ENCODE assay signal across 8 cellular contexts in genomic region chr11:134124660-134125451, GRCh38.
DNase-seq lines count a peak whose midpoint lies in the region; ATAC-seq lines count a peak whose summit lies in the region.

No MANE protein-coding gene starts in this region.

- ATAC-seq in HG02840 (IDR thresholded peaks at IDR 0.05; ENCODE audit: low FRiP score, unreplicated experiment): no peak
- no peak for ATAC-seq in GM19328 (IDR thresholded peaks at IDR 0.05; ENCODE audit: unreplicated experiment)
- ATAC-seq in GM19397 (IDR thresholded peaks at IDR 0.05; ENCODE audit: unreplicated experiment): no peak

- DNase-seq in ELR (ENCODE audit: low read depth) (peak; percentile 55), anterior cingulate cortex (lab: John Stamatoyannopoulos, UW) (peak in 49 of 58 donors; percentile 24 to 69 (median 54)), hypothalamus (lab: John Stamatoyannopoulos, UW) (peak in 40 of 51 donors; percentile 10 to 81 (median 51)), retina (peak; percentile 90)
- DNase-seq in effector CD4-positive, alpha-beta T cell: no peak
